Comparison of ENCODE assay signal across 8 cellular contexts in the genomic region with DNA sequence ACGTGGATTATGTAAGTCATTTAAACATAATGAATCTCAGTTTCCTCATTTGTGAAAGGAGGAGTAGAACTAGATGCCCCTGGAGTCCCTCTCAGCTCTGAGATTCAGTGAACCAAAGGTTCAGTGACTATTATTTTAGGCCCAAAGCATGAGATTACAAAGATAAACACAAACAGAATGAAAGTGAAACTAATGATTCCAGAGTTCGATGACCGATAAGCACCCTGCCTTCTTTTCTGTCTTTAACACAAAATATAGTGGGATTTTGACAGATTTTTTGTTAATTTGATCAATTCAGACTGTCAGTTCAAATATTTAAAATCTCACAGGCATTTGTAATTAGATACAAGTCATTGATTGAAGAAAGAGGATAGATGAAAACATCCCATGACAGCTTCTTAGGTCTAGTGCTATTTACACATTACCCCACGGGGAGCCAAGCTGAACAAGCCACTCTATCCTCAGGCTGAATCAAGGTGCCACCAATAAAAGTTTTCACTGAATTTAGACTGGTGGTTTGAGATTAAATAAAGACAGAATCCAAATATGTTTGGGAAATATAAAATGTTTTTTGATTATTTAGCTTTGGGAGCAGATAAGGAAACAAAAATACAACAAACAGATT.
DNase-seq lines count a peak whose midpoint lies in the region; ATAC-seq and TF ChIP-seq lines count a peak whose summit lies in the region.

No MANE protein-coding gene starts in this region.

- peak overlapping the region; percentile 79 for H3K4me3 Mint-ChIP-seq in activated T-helper 1 cell treated with anti-CD3 and anti-CD28 coated beads, Interleukin-12 subunit alpha, Interleukin-12 subunit beta, Interleukin-2, Interleukin-4 antibody, amounts not matched to agents 30 ng/mL and 10 ng/mL and 1 ng/mL, durations not matched to agents 14 hours and 24 hours and 36 hours

- peak overlapping the region; percentile 53 for H3K27ac Mint-ChIP-seq in activated T-helper 1 cell treated with anti-CD3 and anti-CD28 coated beads, Interleukin-12 subunit alpha, Interleukin-12 subunit beta, Interleukin-2, Interleukin-4 antibody, amounts not matched to agents 30 ng/mL and 10 ng/mL and 1 ng/mL, durations not matched to agents 14 hours and 24 hours and 36 hours

- ATAC-seq in GM18858 (IDR thresholded peaks at IDR 0.05; ENCODE audit: unreplicated experiment) (peak; percentile 59), HG03060 (IDR thresholded peaks at IDR 0.05; ENCODE audit: low read depth, unreplicated experiment) (peak; percentile 64), right lobe of liver (peak; percentile 84 to 94 (median 90))

- no peaks in the 10 kb centered on the region for H3K27me3 ChIP-seq in right lobe of liver

- TF ChIP-seq POLR2A in right lobe of liver (IDR thresholded peaks at IDR 0.05) = no peak

- peak overlapping the region in 2 of 3 donors; percentile 13 to 17 for H3K4me3 ChIP-seq in right lobe of liver

- 6% methylated on average over 4 of the region's 4 CpGs for WGBS in right lobe of liver (ENCODE audit: insufficient coverage, low coverage, low lambda C conversion rate, missing lambda C conversion rate)

- DNase-seq in ACHN = peak; percentile 27
- DNase-seq in activated T-helper 1 cell treated with anti-CD3 and anti-CD28 coated beads, Interleukin-12 subunit alpha, Interleukin-12 subunit beta, Interleukin-2, Interleukin-4 antibody, amounts not matched to agents 30 ng/mL and 10 ng/mL and 1 ng/mL, durations not matched to agents 14 hours and 24 hours and 36 hours (ENCODE audit: low spot score) = no peak
- no peak for DNase-seq in right lobe of liver
- no peak for DNase-seq in GF-D8 (lab: John Stamatoyannopoulos, UW)
- DNase-seq in DMS 273 treated with DMSO at 0.1 percent for 48 hours (lab: John Stamatoyannopoulos, UW) = no peak
- no peak for DNase-seq in stimulated activated CD4-positive, alpha-beta T cell treated with anti-CD3 and anti-CD28 coated beads, Interleukin-2, amount 100 ng/mL, for 48 hours

- H3K36me3 Mint-ChIP-seq in activated T-helper 1 cell treated with anti-CD3 and anti-CD28 coated beads, Interleukin-12 subunit alpha, Interleukin-12 subunit beta, Interleukin-2, Interleukin-4 antibody, amounts not matched to agents 30 ng/mL and 10 ng/mL and 1 ng/mL, durations not matched to agents 14 hours and 24 hours and 36 hours (ENCODE audit: low read depth) = peaks cover 13% of the 10 kb centered on the region

- in situ Hi-C loops in ACHN (cut with HindIII; ENCODE audit: low pct_ligation_motif_present, low pct_unique_long_range_greater_than_20kb, low sequenced_read_pairs) = loop anchor here (25.0 kb wide), 2 partner anchors 157 to 257 kb away; a partner anchor contains a TSS

- intact Hi-C loops in activated T-helper 1 cell treated with anti-CD3 and anti-CD28 coated beads, Interleukin-12 subunit alpha, Interleukin-12 subunit beta, Interleukin-2, Interleukin-4 antibody, amounts not matched to agents 30 ng/mL and 10 ng/mL and 1 ng/mL, durations not matched to agents 14 hours and 24 hours and 36 hours (cut with micrococcal nuclease) = no loop called here
- intact Hi-C loops in right lobe of liver (cut with DNase I) = loop anchor here (10.0 kb wide), 2 partner anchors 255 to 265 kb away; no protein-coding TSS in a partner anchor

- H3K9me3 ChIP-seq in right lobe of liver = no peaks in the 10 kb centered on the region

- H3K27ac ChIP-seq in right lobe of liver = peak overlapping the region; percentile 20 to 56 (median 55)

- no peak for TF ChIP-seq CTCF in right lobe of liver (IDR thresholded peaks at IDR 0.05)

- H3K4me1 Mint-ChIP-seq in activated T-helper 1 cell treated with anti-CD3 and anti-CD28 coated beads, Interleukin-12 subunit alpha, Interleukin-12 subunit beta, Interleukin-2, Interleukin-4 antibody, amounts not matched to agents 30 ng/mL and 10 ng/mL and 1 ng/mL, durations not matched to agents 14 hours and 24 hours and 36 hours (ENCODE audit: low read depth) = peaks cover 16% of the 10 kb centered on the region

- H3K9me3 Mint-ChIP-seq in activated T-helper 1 cell treated with anti-CD3 and anti-CD28 coated beads, Interleukin-12 subunit alpha, Interleukin-12 subunit beta, Interleukin-2, Interleukin-4 antibody, amounts not matched to agents 30 ng/mL and 10 ng/mL and 1 ng/mL, durations not matched to agents 14 hours and 24 hours and 36 hours = no peaks in the 10 kb centered on the region

- H3K27me3 Mint-ChIP-seq in activated T-helper 1 cell treated with anti-CD3 and anti-CD28 coated beads, Interleukin-12 subunit alpha, Interleukin-12 subunit beta, Interleukin-2, Interleukin-4 antibody, amounts not matched to agents 30 ng/mL and 10 ng/mL and 1 ng/mL, durations not matched to agents 14 hours and 24 hours and 36 hours (ENCODE audit: insufficient read depth) = no peaks in the 10 kb centered on the region

- peaks cover 0 to 34% (median 17%) of the 10 kb centered on the region in 4 donors for H3K36me3 ChIP-seq in right lobe of liver

- H3K4me1 ChIP-seq in right lobe of liver = peaks cover 0 to 13% (median 0%) of the 10 kb centered on the region in 4 donors
